In the genomic region with DNA sequence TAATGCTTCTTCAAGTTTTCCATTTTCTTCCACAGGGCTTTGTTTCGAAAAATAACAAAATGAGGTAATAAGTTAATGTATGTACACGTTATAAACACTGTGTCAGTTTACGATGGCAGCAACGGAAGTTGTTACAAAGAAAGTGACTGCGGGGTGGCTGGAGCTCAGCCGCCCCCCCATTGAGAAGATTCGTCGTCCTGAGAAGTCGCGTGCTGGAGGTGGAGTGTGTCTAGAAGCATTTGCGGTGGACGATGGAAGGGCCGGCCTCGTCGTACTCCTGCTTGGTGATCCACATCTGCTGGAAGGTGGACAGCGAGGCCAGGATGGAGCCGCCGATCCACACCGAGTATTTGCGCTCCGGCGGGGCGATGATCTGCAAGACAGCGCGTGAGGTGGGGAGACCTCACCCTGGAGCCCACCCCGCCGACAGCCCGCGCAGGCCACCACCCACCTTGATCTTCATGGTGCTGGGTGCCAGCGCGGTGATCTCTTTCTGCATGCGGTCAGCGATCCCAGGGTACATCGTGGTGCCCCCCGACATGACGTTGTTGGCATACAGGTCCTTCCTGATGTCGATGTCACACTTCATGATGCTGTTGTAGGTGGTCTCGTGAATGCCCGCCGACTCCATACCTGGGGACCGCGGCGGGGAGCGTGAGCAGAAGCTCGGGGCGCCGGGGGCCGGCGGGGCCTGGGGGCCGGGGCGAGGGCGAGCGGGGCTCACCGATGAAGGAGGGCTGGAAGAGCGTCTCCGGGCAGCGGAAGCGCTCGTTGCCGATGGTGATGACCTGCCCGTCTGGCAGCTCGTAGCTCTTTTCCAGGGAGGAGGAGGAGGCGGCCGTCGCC, we compare ENCODE assay signal across 9 cellular contexts. TPM values are rescaled to one million over a fixed set of nuclear protein-coding genes. Genes with fewer than 3 reads are reported as not detected.
A peak's percentile ranks its signal among the peaks of the same experiment; 100 is the strongest.
DNase-seq lines count a peak whose midpoint lies in the region; ATAC-seq and TF ChIP-seq lines count a peak whose summit lies in the region.
"Had no signal": no experiment of that assay in that cellular context is flagged by ENCODE, and none has a peak within 500 bp of the region (broad histone marks: within the 10 kb centered on the region; RNA-seq: fewer than 3 reads in every experiment).

No MANE protein-coding gene starts in this region.

- TF ChIP-seq EP300 in esophagus muscularis mucosa (IDR thresholded peaks at IDR 0.05) = no peak

- H3K27me3 Mint-ChIP-seq in osteocyte (ENCODE audit: unreplicated experiment) = peaks cover 43% of the 10 kb centered on the region

- no peak for ATAC-seq in GM19455 (IDR thresholded peaks at IDR 0.05; ENCODE audit: unreplicated experiment)

- no peak for TF ChIP-seq POLR2A in esophagus muscularis mucosa (IDR thresholded peaks at IDR 0.05; ENCODE audit: low read depth)

- H3K9me3 ChIP-seq in ES-I3 (ENCODE audit: control insufficient read depth, insufficient read depth, low read length) (no peaks in the 10 kb centered on the region), SK-N-MC (ENCODE audit: low read depth, low read length) (no peaks in the 10 kb centered on the region), esophagus muscularis mucosa (no peaks in the 10 kb centered on the region), colonic mucosa (no peaks in the 10 kb centered on the region), hepatocyte (ENCODE audit: low read depth) (no peaks in the 10 kb centered on the region)

- intact Hi-C loops in esophagus muscularis mucosa (cut with DNase I) = no loop called here
- intact Hi-C loops in colonic mucosa (cut with DNase I) = no loop called here

- H3K9ac ChIP-seq in ES-I3 (ENCODE audit: low read depth, low read length) (peak overlapping the region; percentile 29; the same call in 1 of the 2 replicates), SK-N-MC (ENCODE audit: insufficient read length) (no peak overlapping the region), colonic mucosa (ENCODE audit: low read depth in 2 of 2, low read length in 2 of 2) (no peak overlapping the region)

- no peaks in the 10 kb centered on the region for H3K79me2 ChIP-seq in hepatocyte

- WGBS in esophagus muscularis mucosa = 12% methylated on average over 40 of the region's 65 CpGs
- 85% methylated on average over 40 of the region's 65 CpGs for WGBS in hepatocyte (ENCODE audit: low lambda C conversion rate, missing lambda C conversion rate)

- H3K36me3 ChIP-seq in ES-I3 (ENCODE audit: insufficient read depth, low read length) (no peaks in the 10 kb centered on the region), SK-N-MC (ENCODE audit: insufficient read depth, low read length) (no peaks in the 10 kb centered on the region), esophagus muscularis mucosa (no peaks in the 10 kb centered on the region), colonic mucosa (no peaks in the 10 kb centered on the region), hepatocyte (replicated peaks; ENCODE audit: insufficient read depth, low read depth) (no peaks in the 10 kb centered on the region)

- H2AFZ ChIP-seq in hepatocyte = no peak overlapping the region

- H3K4me1 ChIP-seq in ES-I3 (ENCODE audit: insufficient read depth, low read length) = no peaks in the 10 kb centered on the region; the same call in 1 of the 2 replicates
- H3K4me1 ChIP-seq in esophagus muscularis mucosa = peaks cover 30 to 52% (median 46%) of the 10 kb centered on the region in 4 donors
- H3K4me1 ChIP-seq in colonic mucosa = peaks cover 7% of the 10 kb centered on the region
- peaks cover 4% of the 10 kb centered on the region for H3K4me1 ChIP-seq in hepatocyte (ENCODE audit: insufficient read depth)

- DNase-seq in SK-N-MC (ENCODE audit: low read depth, low spot score) = no peak
- DNase-seq in esophagus muscularis mucosa (ENCODE audit: extremely low spot score) = no peak
- no peak for DNase-seq in osteocyte (ENCODE audit: extremely low spot score, unreplicated experiment)
- no peak for DNase-seq in occipital lobe (lab: John Stamatoyannopoulos, UW)
- no peak for DNase-seq in colonic mucosa
- no peak for DNase-seq in hepatocyte (ENCODE audit: low spot score)
- DNase-seq: NCI-H2029 treated with DMSO at 0.1 percent for 48 hours had no signal

- H3K9me3 Mint-ChIP-seq in osteocyte (ENCODE audit: unreplicated experiment) = no peaks in the 10 kb centered on the region

- no peaks in the 10 kb centered on the region for H3K9me2 ChIP-seq in hepatocyte (replicated peaks; ENCODE audit: insufficient read depth)

- no peak overlapping the region for H3K27ac Mint-ChIP-seq in osteocyte (ENCODE audit: unreplicated experiment)

- H3K4me1 Mint-ChIP-seq in osteocyte (ENCODE audit: unreplicated experiment) = peaks cover 8% of the 10 kb centered on the region

- no peak overlapping the region for H3K4me2 ChIP-seq in hepatocyte

- H3K27ac ChIP-seq in SK-N-MC = no peak overlapping the region
- H3K27ac ChIP-seq in esophagus muscularis mucosa (replicated peaks in 1 of 4) = no peak overlapping the region
- no peak overlapping the region for H3K27ac ChIP-seq in colonic mucosa
- no peak overlapping the region for H3K27ac ChIP-seq in hepatocyte

- peaks cover 20 to 93% (median 58%) of the 10 kb centered on the region in 4 donors for H3K27me3 ChIP-seq in esophagus muscularis mucosa
- peaks cover 62% of the 10 kb centered on the region for H3K27me3 ChIP-seq in colonic mucosa
- H3K27me3 ChIP-seq in hepatocyte = peaks cover 33% of the 10 kb centered on the region

- no peaks in the 10 kb centered on the region for H4K20me1 ChIP-seq in hepatocyte (ENCODE audit: insufficient read depth, poor library complexity, severe bottlenecking)

- H3K4me3 ChIP-seq in SK-N-MC (peak overlapping the region; percentile 59), esophagus muscularis mucosa (peak overlapping the region; percentile 13 to 46 (median 38)), colonic mucosa (no peak overlapping the region), hepatocyte (no peak overlapping the region)

- TF ChIP-seq CTCF in esophagus muscularis mucosa (IDR thresholded peaks at IDR 0.05) = no peak
- TF ChIP-seq CTCF in osteocyte (IDR thresholded peaks at IDR 0.05) = no peak
- no peak for TF ChIP-seq CTCF in colonic mucosa (IDR thresholded peaks at IDR 0.05)
- no peak for TF ChIP-seq CTCF in hepatocyte (IDR thresholded peaks at IDR 0.05; ENCODE audit: poor library complexity)

- peak overlapping the region; percentile 39 for H3K4me3 Mint-ChIP-seq in osteocyte (ENCODE audit: unreplicated experiment)

- no peaks in the 10 kb centered on the region for H3K36me3 Mint-ChIP-seq in osteocyte (ENCODE audit: unreplicated experiment)

RNA-seq across cellular contexts. Expression of a gene that starts 2.4 kb away (rescaled TPM):
- total RNA-seq in esophagus muscularis mucosa = under 1 TPM in 3 of 4 donors, not detected in 1; 0.29 to 0.58 (median 0.42) TPM
- 0.55 TPM in 1 of 2 replicates, not detected in the other for total RNA-seq in osteocyte
- 1.7 TPM for total RNA-seq in occipital lobe
- total RNA-seq in colonic mucosa = 1 to 10 TPM in 1 of 2 donors, not detected in 1; 2.4 TPM
- 0.12 and 0.33 TPM in 2 replicates for total RNA-seq in hepatocyte
- polyA plus RNA-seq in hepatocyte = 0.28 and 1.0 TPM in 2 replicates

Comparison
In these comparisons a context has a peak if more than half of its experiments do, and no peak if none do; other contexts are left out.
1. H3K4me3 ChIP-seq: peak in SK-N-MC (single experiment) and esophagus muscularis mucosa (4 of 4); none in colonic mucosa (single experiment) and hepatocyte (single experiment).